Comparison of ENCODE assay signal across 16 cellular contexts in the genomic region with DNA sequence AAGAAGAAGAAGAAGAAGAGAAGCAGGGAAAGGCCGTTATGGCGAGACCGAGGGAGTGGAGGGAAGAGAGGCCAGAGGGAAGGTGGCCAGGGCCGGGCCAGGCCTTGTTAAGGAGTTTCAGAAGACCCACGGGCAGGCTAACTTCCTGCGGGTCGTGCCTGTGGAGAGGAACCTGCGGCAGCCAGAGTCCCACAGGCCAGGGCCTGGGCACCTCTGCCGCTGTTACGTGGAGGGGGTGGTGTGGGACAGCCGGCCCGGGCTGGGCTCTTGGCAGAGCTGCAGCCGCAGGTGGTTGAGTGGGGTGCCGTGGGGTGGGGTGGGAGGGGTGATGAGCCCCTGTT. TPM values are rescaled to one million over a fixed set of nuclear protein-coding genes. Genes with fewer than 3 reads are reported as not detected.
DNase-seq lines count a peak whose midpoint lies in the region; ATAC-seq and TF ChIP-seq lines count a peak whose summit lies in the region.
"Had no signal": no experiment of that assay in that cellular context is flagged by ENCODE, and none has a peak within 500 bp of the region (broad histone marks: within the 10 kb centered on the region; RNA-seq: fewer than 3 reads in every experiment).

No MANE protein-coding gene starts in this region.

- no peaks in the 10 kb centered on the region for H3K27me3 ChIP-seq in BLaER1 treated with 17β-estradiol and CSF1 and Interleukin-3, amounts not matched to agents 10 nM and 100 nM
- H3K27me3 ChIP-seq in left ventricle myocardium inferior (ENCODE audit: low read depth), result no peaks in the 10 kb centered on the region
- H3K27me3 ChIP-seq in skeletal muscle satellite cell (ENCODE audit: control insufficient read depth, insufficient read depth, low read length), result no peaks in the 10 kb centered on the region

- peak; percentile 10 for ATAC-seq in activated naive CD8-positive, alpha-beta T cell treated with anti-CD3 and anti-CD28 coated beads, Interleukin-2, amount 50 U/mL, for 24 hours
- ATAC-seq in HG03565 (IDR thresholded peaks at IDR 0.05; ENCODE audit: unreplicated experiment), result no peak
- ATAC-seq in HG03571 (IDR thresholded peaks at IDR 0.05; ENCODE audit: unreplicated experiment), result no peak

- peaks cover 0 to 89% (median 40%) of the 10 kb centered on the region in 11 experiments; a peak in 17 of 22 replicates for H4K20me1 ChIP-seq in BLaER1 treated with 17β-estradiol and CSF1 and Interleukin-3, amounts not matched to agents 10 nM and 100 nM

- peaks cover 40 to 85% (median 61%) of the 10 kb centered on the region in 11 experiments for H3K36me3 ChIP-seq in BLaER1 treated with 17β-estradiol and CSF1 and Interleukin-3, amounts not matched to agents 10 nM and 100 nM
- peaks cover 67% of the 10 kb centered on the region for H3K36me3 ChIP-seq in left ventricle myocardium inferior
- peaks cover 41% of the 10 kb centered on the region for H3K36me3 ChIP-seq in skeletal muscle satellite cell (ENCODE audit: insufficient read depth, low read length)

- H3K4me3 ChIP-seq in BLaER1 treated with 17β-estradiol and CSF1 and Interleukin-3, amounts not matched to agents 10 nM and 100 nM, result peak overlapping the region in 2 of 10 experiments; percentile 26 to 40; a peak in 3 of 20 replicates
- H3K4me3 ChIP-seq in left ventricle myocardium inferior (peak overlapping the region; percentile 47), skeletal muscle satellite cell (ENCODE audit: low read length) (peak overlapping the region; percentile 41)

- no peaks in the 10 kb centered on the region for H3K9me3 ChIP-seq in BLaER1 treated with 17β-estradiol and CSF1 and Interleukin-3, amounts not matched to agents 10 nM and 100 nM (replicated peaks in 1 of 11)
- H3K9me3 ChIP-seq in left ventricle myocardium inferior (replicated peaks), result no peaks in the 10 kb centered on the region
- no peaks in the 10 kb centered on the region for H3K9me3 ChIP-seq in skeletal muscle satellite cell (replicated peaks; ENCODE audit: low read length)

- DNase-seq in activated naive CD8-positive, alpha-beta T cell treated with anti-CD3 and anti-CD28 coated beads, Interleukin-2, amount 50 U/mL, for 24 hours, result no peak
- DNase-seq in left ventricle myocardium inferior (no peak), ureter (ENCODE audit: low spot score) (no peak)
- no peak for DNase-seq in T-helper 2 cell treated with Interferon-gamma antibody and Interleukin-4, amounts not matched to agents 5 μg/mL and 100 μg/mL, for 36 hours (ENCODE audit: low spot score)
- DNase-seq: activated CD4-positive, alpha-beta T cell treated with anti-CD3 and anti-CD28 coated beads, Interleukin-2, amount 50 U/mL, for 1 hour; DMS79 treated with DMSO at 0.1 percent for 48 hours; GOT3; naive B cell; NCI-H1092 had no signal

- intact Hi-C loops in left ventricle myocardium inferior (cut with micrococcal nuclease), result no loop called here

- no peaks in the 10 kb centered on the region for H3K27me3 Mint-ChIP-seq in activated naive CD8-positive, alpha-beta T cell treated with anti-CD3 and anti-CD28 coated beads, Interleukin-2, amount 50 U/mL, for 24 hours
- H3K27me3 Mint-ChIP-seq in T-helper 2 cell treated with Interferon-gamma antibody and Interleukin-4, amounts not matched to agents 5 μg/mL and 100 μg/mL, for 36 hours (ENCODE audit: low read depth), result no peaks in the 10 kb centered on the region
- H3K27me3 Mint-ChIP-seq: naive B cell had no signal

- no peak for TF ChIP-seq CTCF in left ventricle myocardium inferior (IDR thresholded peaks at IDR 0.05; ENCODE audit: borderline replicate concordance)

- no peaks in the 10 kb centered on the region for H3K9me3 Mint-ChIP-seq in activated naive CD8-positive, alpha-beta T cell treated with anti-CD3 and anti-CD28 coated beads, Interleukin-2, amount 50 U/mL, for 24 hours
- no peaks in the 10 kb centered on the region for H3K9me3 Mint-ChIP-seq in T-helper 2 cell treated with Interferon-gamma antibody and Interleukin-4, amounts not matched to agents 5 μg/mL and 100 μg/mL, for 36 hours
- H3K9me3 Mint-ChIP-seq: activated naive CD4-positive, alpha-beta T cell treated with anti-CD3 and anti-CD28 coated beads, Interleukin-2, amount 50 U/mL, for 72 hours; naive B cell; T-helper 1 cell treated with Interleukin-12 subunit alpha and Interleukin-12 subunit beta and Interleukin-4 antibody, amounts not matched to agents 30 μg/mL and 1 μg/mL, for 36 hours had no signal

- H3K27ac ChIP-seq in BLaER1 treated with 17β-estradiol and CSF1 and Interleukin-3, amounts not matched to agents 10 nM and 100 nM, result peak overlapping the region in 1 of 11 experiments; percentile 13; a peak in 1 of 22 replicates
- H3K27ac ChIP-seq in left ventricle myocardium inferior (replicated peaks), result peak overlapping the region; percentile 86

- peak overlapping the region in 6 of 11 experiments; percentile 31 to 99 (median 97); a peak in 10 of 22 replicates for H3K4me2 ChIP-seq in BLaER1 treated with 17β-estradiol and CSF1 and Interleukin-3, amounts not matched to agents 10 nM and 100 nM
- peak overlapping the region; percentile 70 for H3K4me2 ChIP-seq in skeletal muscle satellite cell (ENCODE audit: low read length)

- peak overlapping the region in 5 of 11 experiments; percentile 2 to 92 (median 24); a peak in 5 of 22 replicates for H3K9ac ChIP-seq in BLaER1 treated with 17β-estradiol and CSF1 and Interleukin-3, amounts not matched to agents 10 nM and 100 nM
- H3K9ac ChIP-seq in skeletal muscle satellite cell (ENCODE audit: low read depth, low read length), result peak overlapping the region; percentile 37

- no peak overlapping the region for H3K4me3 Mint-ChIP-seq in activated naive CD8-positive, alpha-beta T cell treated with anti-CD3 and anti-CD28 coated beads, Interleukin-2, amount 50 U/mL, for 24 hours
- no peak overlapping the region for H3K4me3 Mint-ChIP-seq in T-helper 2 cell treated with Interferon-gamma antibody and Interleukin-4, amounts not matched to agents 5 μg/mL and 100 μg/mL, for 36 hours
- H3K4me3 Mint-ChIP-seq: naive B cell had no signal

- peaks cover 5% of the 10 kb centered on the region for H3K36me3 Mint-ChIP-seq in activated naive CD8-positive, alpha-beta T cell treated with anti-CD3 and anti-CD28 coated beads, Interleukin-2, amount 50 U/mL, for 24 hours (ENCODE audit: low read depth)
- H3K36me3 Mint-ChIP-seq in T-helper 2 cell treated with Interferon-gamma antibody and Interleukin-4, amounts not matched to agents 5 μg/mL and 100 μg/mL, for 36 hours (ENCODE audit: low read depth), result peaks cover 19% of the 10 kb centered on the region
- H3K36me3 Mint-ChIP-seq: activated naive CD4-positive, alpha-beta T cell treated with anti-CD3 and anti-CD28 coated beads, Interleukin-2, amount 50 U/mL, for 72 hours had no signal

- peak overlapping the region; percentile 43 for H3K27ac Mint-ChIP-seq in activated naive CD8-positive, alpha-beta T cell treated with anti-CD3 and anti-CD28 coated beads, Interleukin-2, amount 50 U/mL, for 24 hours
- no peak overlapping the region for H3K27ac Mint-ChIP-seq in T-helper 2 cell treated with Interferon-gamma antibody and Interleukin-4, amounts not matched to agents 5 μg/mL and 100 μg/mL, for 36 hours
- H3K27ac Mint-ChIP-seq: activated naive CD4-positive, alpha-beta T cell treated with anti-CD3 and anti-CD28 coated beads, Interleukin-2, amount 50 U/mL, for 72 hours had no signal

- H3K4me1 Mint-ChIP-seq in activated naive CD8-positive, alpha-beta T cell treated with anti-CD3 and anti-CD28 coated beads, Interleukin-2, amount 50 U/mL, for 24 hours, result peaks cover 12% of the 10 kb centered on the region
- peaks cover 8% of the 10 kb centered on the region for H3K4me1 Mint-ChIP-seq in T-helper 2 cell treated with Interferon-gamma antibody and Interleukin-4, amounts not matched to agents 5 μg/mL and 100 μg/mL, for 36 hours (ENCODE audit: low read depth)

- H3K4me1 ChIP-seq in BLaER1 treated with 17β-estradiol and CSF1 and Interleukin-3, amounts not matched to agents 10 nM and 100 nM, result peaks cover 69 to 98% (median 84%) of the 10 kb centered on the region in 10 experiments
- H3K4me1 ChIP-seq in left ventricle myocardium inferior (peaks cover 60% of the 10 kb centered on the region), skeletal muscle satellite cell (ENCODE audit: control insufficient read depth, insufficient read depth, low read length) (peaks cover 37% of the 10 kb centered on the region)

RNA-seq across cellular contexts. Expression of gene WDR81, which starts 5.5 kb away (rescaled TPM):
- total RNA-seq in left ventricle myocardium inferior (9.3 TPM), ureter (29.5 TPM)
- total RNA-seq in skeletal muscle satellite cell (2012; rRNA removed), result 28.4 and 35.2 TPM in 2 replicates

RNA-seq across cellular contexts. Expression of gene SERPINF2, which starts 12.7 kb away (rescaled TPM):
- total RNA-seq in left ventricle myocardium inferior, result 0.33 TPM
- total RNA-seq in skeletal muscle satellite cell (2012; rRNA removed), result not detected in 2 replicates
- total RNA-seq in ureter, result 7.1 TPM
- total RNA-seq: NCI-H460 had no signal

RNA-seq across cellular contexts. Expression of gene TLCD2, which starts 19.8 kb away (rescaled TPM):
- total RNA-seq in left ventricle myocardium inferior (1.8 TPM), ureter (9.2 TPM)
- 0.51 and 0.66 TPM in 2 replicates for total RNA-seq in skeletal muscle satellite cell (2012; rRNA removed)

RNA-seq across cellular contexts. Expression of gene SERPINF1, which starts 31.9 kb away (rescaled TPM):
- total RNA-seq in left ventricle myocardium inferior (122 TPM), ureter (238 TPM)
- 48.2 and 205 TPM in 2 replicates for total RNA-seq in skeletal muscle satellite cell (2012; rRNA removed)
- total RNA-seq: NCI-H460 had no signal

RNA-seq across cellular contexts. Expression of gene PRPF8, which starts 45.3 kb away (rescaled TPM):
- total RNA-seq in left ventricle myocardium inferior, result 136 TPM
- 93.5 and 107 TPM in 2 replicates for total RNA-seq in skeletal muscle satellite cell (2012; rRNA removed)
- total RNA-seq in ureter, result 396 TPM
